In the genomic region with DNA sequence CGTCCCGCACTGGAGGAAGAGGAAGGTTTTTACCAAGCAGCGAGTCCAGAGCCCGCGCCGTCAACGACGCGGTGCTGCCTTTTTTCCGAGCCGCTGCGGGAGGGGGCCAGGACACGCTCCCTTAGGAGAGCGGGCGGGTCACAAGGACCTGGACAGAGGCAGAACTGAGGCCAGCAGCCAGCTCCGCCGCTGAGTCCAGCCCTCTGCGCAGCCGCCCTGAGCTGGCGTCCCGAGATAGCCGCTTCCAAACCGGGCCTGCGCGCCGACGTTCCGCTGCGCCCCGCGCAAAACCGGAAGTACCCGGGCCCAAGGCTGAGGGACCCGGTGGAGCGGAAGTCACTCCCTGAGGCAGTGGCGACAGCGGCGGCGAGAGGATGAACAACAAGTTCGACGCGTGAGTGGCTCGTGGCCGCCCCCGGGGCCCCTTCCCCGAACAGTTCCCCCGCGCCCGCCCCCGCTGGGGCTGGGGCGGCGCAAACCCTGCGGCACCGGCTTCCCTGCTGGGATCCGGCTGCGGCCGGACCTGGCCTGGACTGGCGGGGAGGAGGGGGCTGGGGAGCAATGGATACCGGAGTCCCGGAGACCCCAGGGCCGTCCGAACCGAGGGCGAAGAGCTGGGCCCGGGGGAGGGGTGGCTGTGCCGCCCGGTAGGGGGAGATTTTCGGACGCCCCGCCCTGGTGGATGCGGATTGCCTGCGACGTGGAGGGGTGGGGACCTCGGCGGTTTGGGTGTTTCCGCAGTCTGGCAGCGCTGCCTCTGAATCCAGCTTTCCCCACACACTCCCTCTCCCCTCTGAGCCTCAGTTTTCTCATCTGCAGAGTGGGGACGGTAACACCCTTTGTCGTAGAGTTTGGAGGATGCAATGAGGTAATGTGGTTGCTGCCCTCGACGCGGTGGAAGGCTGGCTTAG, we compare ENCODE assay signal across 8 cellular contexts. TPM values are rescaled to one million over a fixed set of nuclear protein-coding genes. Genes with fewer than 3 reads are reported as not detected.
DNase-seq lines count a peak whose midpoint lies in the region; ATAC-seq and TF ChIP-seq lines count a peak whose summit lies in the region.

Gene EIF4E2 (plus strand): TSS at position 339 of the 911 bp plus-strand sequence. CDS start 36 bp downstream, at position 375.
Gene TIGD1 (minus strand): TSS at position 207 of the 911 bp plus-strand sequence. CDS start 675 bp downstream, outside the sequence.

- no peaks in the 10 kb centered on the region for H3K27me3 ChIP-seq in H7 (ENCODE audit: control insufficient read depth, insufficient read depth, low read length)
- no peaks in the 10 kb centered on the region for H3K27me3 ChIP-seq in Loucy (ENCODE audit: insufficient read depth, low read length, poor library complexity, severe bottlenecking)
- no peaks in the 10 kb centered on the region for H3K27me3 ChIP-seq in RWPE2 (ENCODE audit: insufficient read depth, poor library complexity, severe bottlenecking)
- H3K27me3 ChIP-seq in neural cell (ENCODE audit: insufficient read depth, low read depth, low read length): no peaks in the 10 kb centered on the region
- no peaks in the 10 kb centered on the region for H3K27me3 ChIP-seq in stomach

- H3K4me3 ChIP-seq in H7 (ENCODE audit: insufficient read depth, low read depth, low read length): peak within 1 kb of the TSS; percentile 84
- peak within 1 kb of the TSS; percentile 88 for H3K4me3 ChIP-seq in Loucy (ENCODE audit: low read length, poor library complexity, severe bottlenecking)
- H3K4me3 ChIP-seq in RWPE2 (ENCODE audit: severe bottlenecking): peak within 1 kb of the TSS; percentile 69
- peak within 1 kb of the TSS; percentile 91 for H3K4me3 ChIP-seq in fibroblast of villous mesenchyme (ENCODE audit: low read depth, low read length)
- peak within 1 kb of the TSS; percentile 94 for H3K4me3 ChIP-seq in neural cell (ENCODE audit: low read length)
- peak within 1 kb of the TSS; percentile 80 to 93 (median 88) for H3K4me3 ChIP-seq in stomach

- H3K9me3 ChIP-seq in Loucy (ENCODE audit: insufficient read depth, low read depth, low read length): peaks cover 3% of the 10 kb centered on the region; the same call in 1 of the 2 replicates
- no peaks in the 10 kb centered on the region for H3K9me3 ChIP-seq in RWPE2 (ENCODE audit: severe bottlenecking)
- H3K9me3 ChIP-seq in neural cell (ENCODE audit: low read length): no peaks in the 10 kb centered on the region
- H3K9me3 ChIP-seq in stomach: peaks cover 0 to 4% (median 0%) of the 10 kb centered on the region in 4 donors

- peak; percentile 95 for ATAC-seq in RWPE2 (ENCODE audit: low read depth)

- peaks cover 30% of the 10 kb centered on the region for H4K20me1 ChIP-seq in Loucy (ENCODE audit: insufficient read depth, low read length, poor library complexity, severe bottlenecking)
- H4K20me1 ChIP-seq in neural cell (ENCODE audit: insufficient read depth): no peaks in the 10 kb centered on the region

- H3K4me1 ChIP-seq in Loucy (ENCODE audit: insufficient read depth, low read length, poor library complexity, severe bottlenecking): peaks cover 40% of the 10 kb centered on the region
- peaks cover 8% of the 10 kb centered on the region for H3K4me1 ChIP-seq in RWPE2 (ENCODE audit: insufficient read depth, poor library complexity, severe bottlenecking)
- H3K4me1 ChIP-seq in stomach: peaks cover 19 to 70% (median 43%) of the 10 kb centered on the region in 4 donors

- H3K9ac ChIP-seq in Loucy (ENCODE audit: low read depth, low read length, poor library complexity, severe bottlenecking): peak within 1 kb of the TSS; percentile 93
- peak within 1 kb of the TSS; percentile 97 for H3K9ac ChIP-seq in neural cell (ENCODE audit: low read length)

- peak within 1 kb of the TSS; percentile 95 for H3K4me2 ChIP-seq in Loucy (ENCODE audit: low read depth, low read length, poor library complexity, severe bottlenecking)
- peak within 1 kb of the TSS; percentile 90 for H3K4me2 ChIP-seq in neural cell (ENCODE audit: low read length)

- peak within 1 kb of the TSS; percentile 63 for H3K27ac ChIP-seq in RWPE2 (ENCODE audit: poor library complexity, severe bottlenecking)
- peak within 1 kb of the TSS; percentile 97 for H3K27ac ChIP-seq in neural cell (ENCODE audit: low read length)
- H3K27ac ChIP-seq in stomach: peak within 1 kb of the TSS; percentile 98 to 99 (median 98)

- peak; percentile 29; the same call in 1 of the 2 replicates for TF ChIP-seq CTCF in Loucy (conservative IDR thresholded peaks at IDR 0.05; ENCODE audit: low read length)
- TF ChIP-seq CTCF in RWPE2 (IDR thresholded peaks at IDR 0.05; ENCODE audit: poor library complexity, severe bottlenecking): no peak
- peak; percentile 35 for TF ChIP-seq CTCF in fibroblast of villous mesenchyme (IDR thresholded peaks at IDR 0.05; ENCODE audit: insufficient read depth, low read depth, low read length)
- TF ChIP-seq CTCF in neural cell (IDR thresholded peaks at IDR 0.05; ENCODE audit: poor library complexity, severe bottlenecking): peak; percentile 69
- peak in 5 of 7 experiments; percentile 10 to 55 (median 41) for TF ChIP-seq CTCF in stomach (IDR thresholded peaks at IDR 0.05)

- 0 to 1% (median 1%) methylated on average over 30 to 82 of the region's 82 CpGs for WGBS in stomach, 5 donors

- peak; percentile 39 for TF ChIP-seq RAD21 in neural cell (conservative IDR thresholded peaks at IDR 0.05)

- H3K79me2 ChIP-seq in Loucy (ENCODE audit: insufficient read depth, low read length) (peaks cover 64% of the 10 kb centered on the region), neural cell (replicated peaks; ENCODE audit: insufficient read depth, low read length) (peaks cover 50% of the 10 kb centered on the region)

- DNase-seq in G401 (ENCODE audit: low spot score) (peak; percentile 93), H7 (peak; percentile 99), RWPE2 (ENCODE audit: low spot score) (peak; percentile 90), fibroblast of villous mesenchyme (ENCODE audit: low read depth) (peak; percentile 95), stomach (peak; percentile 96)
- DNase-seq in activated effector memory CD4-positive, alpha-beta T cell treated with anti-CD3 and anti-CD28 coated beads, Interleukin-2, amount 50 U/mL, for 16 hours: peak; percentile 97

- in situ Hi-C loops in G401 (cut with HindIII; ENCODE audit: low sequenced_read_pairs): no loop called here

- intact Hi-C loops in stomach (cut with DNase I; ENCODE audit: low total_unique reads): no loop called here

- H3F3A ChIP-seq in Loucy (ENCODE audit: low read depth): no peaks in the 10 kb centered on the region
- H3F3A ChIP-seq in neural cell (ENCODE audit: insufficient read depth, low read length, poor library complexity, severe bottlenecking): no peaks in the 10 kb centered on the region

- peak within 1 kb of the TSS; percentile 89 for H2AFZ ChIP-seq in Loucy (ENCODE audit: low read length)
- peak within 1 kb of the TSS; percentile 99 for H2AFZ ChIP-seq in neural cell (ENCODE audit: low read depth, low read length)

- TF ChIP-seq EP300 in neural cell (conservative IDR thresholded peaks at IDR 0.05; ENCODE audit: poor library complexity, severe bottlenecking) (peak; percentile 53), stomach (IDR thresholded peaks at IDR 0.05) (no peak)

- H3K9me2 ChIP-seq in Loucy (replicated peaks; ENCODE audit: low read depth, low read length) (no peaks in the 10 kb centered on the region), neural cell (ENCODE audit: insufficient read depth, low read length) (no peaks in the 10 kb centered on the region)

- TF ChIP-seq POLR2A in stomach (IDR thresholded peaks at IDR 0.05): peak in 1 of 4 donors; percentile 46

- H3K36me3 ChIP-seq in H7 (replicated peaks; ENCODE audit: control insufficient read depth, insufficient read depth, low read length) (no peaks in the 10 kb centered on the region; the same call in none of the 2 replicates), Loucy (ENCODE audit: insufficient read depth, low read length) (no peaks in the 10 kb centered on the region), RWPE2 (ENCODE audit: low read depth) (peaks cover 59% of the 10 kb centered on the region), neural cell (ENCODE audit: insufficient read depth, low read length) (peaks cover 13% of the 10 kb centered on the region), stomach (peaks cover 0 to 31% (median 19%) of the 10 kb centered on the region in 4 donors)

TF ChIP-seq in neural cell, 6 proteins besides CTCF, POLR2A, EP300 and RAD21 (continues in another document):
- TF ChIP-seq TAF1 (IDR thresholded peaks at IDR 0.05; ENCODE audit: low read depth) (peak; percentile 84), SMC3 (conservative IDR thresholded peaks at IDR 0.05; ENCODE audit: poor library complexity) (peak; percentile 30), EZH2 (IDR thresholded peaks at IDR 0.05; ENCODE audit: borderline replicate concordance, insufficient read depth, low read length, poor library complexity, severe bottlenecking) (no peak), POLR2AphosphoS5 (IDR thresholded peaks at IDR 0.05) (peak; percentile 95), MXI1 (conservative IDR thresholded peaks at IDR 0.05; ENCODE audit: poor library complexity, severe bottlenecking) (peak; percentile 85)

RNA-seq across cellular contexts. Expression of gene EIF4E2, which starts in this region (rescaled TPM):
- total RNA-seq in G401 (2014; rRNA removed; shearing (Covaris generic)): 117 and 140 TPM in 2 replicates
- 64.6 and 65.3 TPM in 2 replicates for total RNA-seq in H7 (2014; rRNA removed; shearing (Covaris generic))
- total RNA-seq in fibroblast of villous mesenchyme (74.7 and 76.3 TPM in 2 replicates), stomach (10 to 100 TPM in 4 of 5 donors, 1 to 10 TPM in 1; 2.3 to 45.2 (median 28.6) TPM)
- polyA plus RNA-seq in neural cell (57.6 and 82.8 TPM in 2 replicates), stomach (10 to 100 TPM; 54.7 to 79.3 (median 69.2) TPM)
- polyA minus RNA-seq in neural cell: 63.4 and 68.4 TPM in 2 replicates

RNA-seq across cellular contexts. Expression of gene TIGD1, which starts in this region (rescaled TPM):
- 5.2 and 7.4 TPM in 2 replicates for total RNA-seq in G401 (2014; rRNA removed; shearing (Covaris generic))
- total RNA-seq in H7 (2014; rRNA removed; shearing (Covaris generic)): 5.0 and 8.0 TPM in 2 replicates
- total RNA-seq in fibroblast of villous mesenchyme: 4.2 and 5.2 TPM in 2 replicates
- 29.3 and 29.9 TPM in 2 replicates for polyA plus RNA-seq in neural cell
- polyA minus RNA-seq in neural cell: 33.1 and 33.6 TPM in 2 replicates
- total RNA-seq in stomach: 10 to 100 TPM in 2 of 5 donors, 1 to 10 TPM in 3; 1.2 to 14.5 (median 7.2) TPM
- 1 to 10 TPM; 1.8 to 5.3 (median 4.8) TPM for polyA plus RNA-seq in stomach

Comparison
In these comparisons a context has a peak if more than half of its experiments do, and no peak if none do; other contexts are left out.
1. Peak in every context shown above with its lines: DNase-seq, ATAC-seq, H3K4me3 ChIP-seq and H3K27ac ChIP-seq.